Comparison of ENCODE assay signal across 8 cellular contexts in the genomic region with DNA sequence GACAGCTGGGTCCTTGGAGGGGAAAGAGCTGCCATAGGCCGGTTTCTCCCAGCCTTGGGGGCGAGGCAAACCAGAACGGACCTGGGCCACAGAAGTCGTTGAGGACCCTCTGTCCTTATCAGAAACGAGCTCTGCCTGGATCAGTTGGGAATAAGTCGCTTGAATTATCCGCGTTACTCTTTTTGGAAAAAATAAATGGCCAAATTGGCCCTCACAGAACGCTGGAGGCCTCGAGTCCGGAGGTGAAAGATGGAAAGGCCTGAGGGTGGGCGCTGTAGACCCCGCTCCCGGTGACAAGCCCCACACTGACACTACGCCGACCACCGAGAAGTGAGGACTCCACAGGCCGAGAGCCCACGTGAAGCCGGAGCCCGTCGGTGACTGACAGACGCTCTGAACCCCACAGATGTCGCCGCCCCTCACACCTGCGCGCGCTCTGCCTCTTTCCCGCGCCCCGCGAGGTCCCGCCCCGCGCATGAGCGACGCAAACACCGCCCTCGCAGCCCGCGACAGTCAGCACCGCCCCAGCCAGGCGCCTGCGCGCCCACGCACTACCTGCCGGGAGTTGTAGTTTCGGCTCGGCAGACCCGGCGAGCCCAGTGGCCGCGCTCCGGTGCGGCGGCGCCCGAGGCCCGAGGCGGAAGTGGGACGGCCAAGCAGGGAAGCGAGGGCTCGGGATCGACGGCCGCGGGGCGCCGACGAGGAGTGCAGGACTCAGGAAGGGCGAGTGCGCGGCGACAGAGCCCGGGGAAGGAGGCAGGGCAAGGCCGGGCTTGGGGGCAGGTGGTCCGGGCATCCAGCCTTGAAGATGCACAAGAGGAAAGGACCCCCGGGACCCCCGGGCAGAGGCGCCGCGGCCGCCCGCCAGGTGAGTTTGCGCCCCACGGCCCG. TPM values are rescaled to one million over a fixed set of nuclear protein-coding genes. Genes with fewer than 3 reads are reported as not detected.
DNase-seq lines count a peak whose midpoint lies in the region; ATAC-seq and TF ChIP-seq lines count a peak whose summit lies in the region.

A gene (minus strand): TSS at position 484 of the 891 bp plus-strand sequence. CDS start 1,225 bp downstream, outside the sequence.
A gene (plus strand): TSS at position 568 of the 891 bp plus-strand sequence. CDS start 241 bp downstream, at position 809.

- in situ Hi-C loops in Caki2 (cut with HindIII; ENCODE audit: low pct_unique_long_range_greater_than_20kb, low sequenced_read_pairs), result loop anchor here (25.0 kb wide), 1 partner anchor 181 kb away; a partner anchor contains a TSS

- peak within 1 kb of the TSS; percentile 90 for H3K4me2 ChIP-seq in OCI-LY7 (ENCODE audit: low read length)

- no peaks in the 10 kb centered on the region for H4K20me1 ChIP-seq in OCI-LY7 (ENCODE audit: insufficient read depth, low read length)

- TF ChIP-seq CTCF in OCI-LY7 (conservative IDR thresholded peaks at IDR 0.05; ENCODE audit: low read length), result no peak

- H3K4me1 ChIP-seq in OCI-LY7 (ENCODE audit: insufficient read depth, low read length, poor library complexity, severe bottlenecking) (peaks cover 11% of the 10 kb centered on the region), mucosa of stomach (ENCODE audit: control insufficient read depth, insufficient read depth, low read length) (peaks cover 11% of the 10 kb centered on the region)

- H3K27ac ChIP-seq in OCI-LY7 (ENCODE audit: low read depth, low read length, poor library complexity, severe bottlenecking), result no peak within 1 kb of the TSS

- peaks cover 12% of the 10 kb centered on the region for H3K36me3 ChIP-seq in OCI-LY7 (ENCODE audit: insufficient read depth, low read length)
- H3K36me3 ChIP-seq in mucosa of stomach (ENCODE audit: control insufficient read depth, insufficient read depth, low read length), result no peaks in the 10 kb centered on the region

- DNase-seq in Caki2 (ENCODE audit: low read depth) (peak; percentile 84), HuH-7.5 (ENCODE audit: low spot score) (peak; percentile 98), OCI-LY7 (ENCODE audit: low spot score) (peak; percentile 93), activated T-cell treated with anti-CD3 and anti-CD28 coated beads for 48 hours (ENCODE audit: low read depth) (peak; percentile 96), erythroblast (lab: John Stamatoyannopoulos, UW) (peak; percentile 95 to 96)
- peak; percentile 98 for DNase-seq in stimulated activated CD8-positive, alpha-beta memory T cell treated with anti-CD3 and anti-CD28 coated beads, Interleukin-4, amount 100 ng/mL, for 48 hours

- peak within 1 kb of the TSS; percentile 90 for H2AFZ ChIP-seq in OCI-LY7 (ENCODE audit: low read length)

- H3K79me2 ChIP-seq in OCI-LY7 (ENCODE audit: insufficient read depth, low read depth, low read length), result peaks cover 5% of the 10 kb centered on the region; the same call in 1 of the 2 replicates

- H3K4me3 ChIP-seq in OCI-LY7 (ENCODE audit: low read depth, low read length, poor library complexity, severe bottlenecking), result peak within 1 kb of the TSS; percentile 86
- peak within 1 kb of the TSS; percentile 23 for H3K4me3 ChIP-seq in mucosa of stomach (ENCODE audit: low read length)

- peak; percentile 90 for ATAC-seq in GM21390 (IDR thresholded peaks at IDR 0.05; ENCODE audit: unreplicated experiment)

- no peaks in the 10 kb centered on the region for H3K9me2 ChIP-seq in OCI-LY7 (ENCODE audit: insufficient read depth, low read length)

- CTCF ChIA-PET in OCI-LY7 (lab: Charles Lee; ENCODE audit: unreplicated experiment), result no interaction called here

- H3K9ac ChIP-seq in mucosa of stomach (ENCODE audit: low read length), result peak within 1 kb of the TSS; percentile 89

- no TSS peak for BruUV-seq in OCI-LY7 (replicated peaks; lab: Mats Ljungman, UMichigan)

- POLR2A ChIA-PET in OCI-LY7 (lab: Charles Lee), result interaction anchor here (0.6 to 0.9 kb wide), 2 partner anchors 11 to 173 kb away, joined by 3 to 6 read pairs; no protein-coding TSS in a partner anchor

- TF ChIP-seq POLR2A in erythroblast (IDR thresholded peaks at IDR 0.05; ENCODE audit: low read length), result peak; percentile 66

- no peaks in the 10 kb centered on the region for H3K27me3 ChIP-seq in mucosa of stomach (ENCODE audit: control insufficient read depth, insufficient read depth, low read length)

- intact Hi-C loops in OCI-LY7 (cut with micrococcal nuclease; ENCODE audit: unreplicated experiment), result no loop called here

- peaks cover 5% of the 10 kb centered on the region; the same call in 1 of the 2 replicates for H3K9me3 ChIP-seq in OCI-LY7 (ENCODE audit: low read length)
- no peaks in the 10 kb centered on the region for H3K9me3 ChIP-seq in mucosa of stomach (ENCODE audit: control insufficient read depth, low read length)

RNA-seq across cellular contexts. Expression of the first gene that starts in this region (rescaled TPM):
- 5.5 and 12.7 TPM in 2 replicates for total RNA-seq in Caki2 (2014; rRNA removed; shearing (Covaris generic); ENCODE audit: low replicate concordance)
- total RNA-seq in OCI-LY7 (2014; rRNA removed; shearing (Covaris generic)), result 2.5 and 4.5 TPM in 2 replicates
- 7.1 and 7.2 TPM in 2 replicates for total RNA-seq in OCI-LY7 (2022)

RNA-seq across cellular contexts. Expression of the second gene that starts in this region (rescaled TPM):
- total RNA-seq in Caki2 (2014; rRNA removed; shearing (Covaris generic); ENCODE audit: low replicate concordance), result 24.1 and 28.2 TPM in 2 replicates
- 18.7 and 23.3 TPM in 2 replicates for total RNA-seq in OCI-LY7 (2014; rRNA removed; shearing (Covaris generic))
- total RNA-seq in OCI-LY7 (2022), result 44.0 and 48.3 TPM in 2 replicates
